In the genomic region with DNA sequence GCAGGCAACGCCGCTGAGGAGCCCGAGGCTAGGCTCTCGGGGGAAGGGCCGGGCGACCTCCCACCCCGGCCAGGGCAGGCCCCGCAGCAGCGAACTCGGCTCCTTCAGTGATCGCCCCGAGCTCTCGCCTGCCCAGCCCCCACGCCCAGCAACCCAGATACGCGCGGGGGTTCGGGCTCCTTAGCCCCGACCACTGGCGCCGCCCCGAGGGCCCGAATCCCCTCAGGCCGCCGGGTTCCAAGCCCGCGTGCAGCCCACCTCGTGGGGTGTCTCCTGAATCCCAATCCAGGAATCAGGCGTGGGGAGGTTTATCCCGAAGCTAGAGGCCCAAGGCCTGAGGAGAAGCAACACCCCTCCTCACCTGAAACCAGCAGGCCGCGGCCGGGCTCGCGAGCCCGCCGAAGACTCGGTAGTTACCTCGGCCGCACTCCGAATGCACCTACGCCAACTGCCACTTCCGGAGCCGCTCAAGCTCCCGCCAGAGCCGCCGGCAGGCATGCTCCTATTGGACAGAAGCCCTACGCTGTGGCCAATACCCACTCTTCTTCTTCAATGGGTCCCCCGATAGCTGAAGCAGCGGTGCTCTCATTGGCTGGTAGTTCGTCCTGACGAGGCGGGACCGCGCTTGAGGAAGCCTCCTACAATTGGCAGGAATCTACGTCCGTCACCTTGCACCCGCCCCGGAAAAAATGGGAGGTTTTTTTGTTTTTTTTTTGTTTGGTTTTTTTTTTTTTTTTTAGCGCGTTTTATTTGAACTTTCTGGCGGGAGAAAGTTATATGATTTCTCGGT, we compare ENCODE assay signal across 8 cellular contexts.
DNase-seq lines count a peak whose midpoint lies in the region; ATAC-seq and FAIRE-seq lines count a peak whose summit lies in the region.

A gene with protein sequence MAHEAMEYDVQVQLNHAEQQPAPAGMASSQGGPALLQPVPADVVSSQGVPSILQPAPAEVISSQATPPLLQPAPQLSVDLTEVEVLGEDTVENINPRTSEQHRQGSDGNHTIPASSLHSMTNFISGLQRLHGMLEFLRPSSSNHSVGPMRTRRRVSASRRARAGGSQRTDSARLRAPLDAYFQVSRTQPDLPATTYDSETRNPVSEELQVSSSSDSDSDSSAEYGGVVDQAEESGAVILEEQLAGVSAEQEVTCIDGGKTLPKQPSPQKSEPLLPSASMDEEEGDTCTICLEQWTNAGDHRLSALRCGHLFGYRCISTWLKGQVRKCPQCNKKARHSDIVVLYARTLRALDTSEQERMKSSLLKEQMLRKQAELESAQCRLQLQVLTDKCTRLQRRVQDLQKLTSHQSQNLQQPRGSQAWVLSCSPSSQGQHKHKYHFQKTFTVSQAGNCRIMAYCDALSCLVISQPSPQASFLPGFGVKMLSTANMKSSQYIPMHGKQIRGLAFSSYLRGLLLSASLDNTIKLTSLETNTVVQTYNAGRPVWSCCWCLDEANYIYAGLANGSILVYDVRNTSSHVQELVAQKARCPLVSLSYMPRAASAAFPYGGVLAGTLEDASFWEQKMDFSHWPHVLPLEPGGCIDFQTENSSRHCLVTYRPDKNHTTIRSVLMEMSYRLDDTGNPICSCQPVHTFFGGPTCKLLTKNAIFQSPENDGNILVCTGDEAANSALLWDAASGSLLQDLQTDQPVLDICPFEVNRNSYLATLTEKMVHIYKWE (minus strand): TSS at position 453 of the 790 bp plus-strand sequence. CDS start 5,428 bp downstream, outside the sequence.

- H3K27me3 Mint-ChIP-seq in central memory CD8-positive, alpha-beta T cell, result no peaks in the 10 kb centered on the region

- DNase-seq in AG08396 (ENCODE audit: low spot score), result peak; percentile 99
- DNase-seq in NCI-H345 treated with DMSO at 0.1 percent for 48 hours (lab: John Stamatoyannopoulos, UW; ENCODE audit: unreplicated experiment), result peak; percentile 95
- DNase-seq in activated CD4-positive, CD25-positive, alpha-beta regulatory T cell (lab: John Stamatoyannopoulos, UW), result peak; percentile 89 to 92 (median 90)
- DNase-seq in central memory CD8-positive, alpha-beta T cell (ENCODE audit: low spot score in 2 of 2), result peak; percentile 91 to 97
- DNase-seq in stimulated activated CD4-positive, alpha-beta T cell treated with anti-CD3 and anti-CD28 coated beads, Interleukin-12 subunit alpha, Interleukin-12 subunit beta, amount 100 ng/mL, for 4 hours, result peak; percentile 89

- H3K36me3 Mint-ChIP-seq in central memory CD8-positive, alpha-beta T cell (ENCODE audit: insufficient read depth), result peaks cover 35% of the 10 kb centered on the region

- H3K27ac Mint-ChIP-seq in central memory CD8-positive, alpha-beta T cell (ENCODE audit: low read depth), result peak within 1 kb of the TSS; percentile 95

- FAIRE-seq in islet of Langerhans (lab: Jason Lieb, UNC), result peak; percentile 97

- no peaks in the 10 kb centered on the region for H3K9me3 Mint-ChIP-seq in central memory CD8-positive, alpha-beta T cell

- peaks cover 28% of the 10 kb centered on the region for H3K4me1 Mint-ChIP-seq in central memory CD8-positive, alpha-beta T cell

- ATAC-seq in GM19023 (IDR thresholded peaks at IDR 0.05; ENCODE audit: unreplicated experiment), result peak; percentile 100
- ATAC-seq in HG03280 (IDR thresholded peaks at IDR 0.05; ENCODE audit: unreplicated experiment), result peak; percentile 100
- ATAC-seq in central memory CD8-positive, alpha-beta T cell (replicated peaks; ENCODE audit: extremely low read depth, poor library complexity, severe bottlenecking), result peak; percentile 100

- peak within 1 kb of the TSS; percentile 87 for H3K4me3 Mint-ChIP-seq in central memory CD8-positive, alpha-beta T cell

Comparison
In these comparisons a context has a peak if more than half of its experiments do, and no peak if none do; other contexts are left out.
1. Peak in every context shown above with its lines: DNase-seq and ATAC-seq.